11 cellular contexts compared by ENCODE assay signal in genomic region chr13:110309159-110309476, GRCh38. TPM values are rescaled to one million over a fixed set of nuclear protein-coding genes. Genes with fewer than 3 reads are reported as not detected.
DNase-seq lines count a peak whose midpoint lies in the region; TF ChIP-seq lines count a peak whose summit lies in the region.
"Had no signal": no experiment of that assay in that cellular context is flagged by ENCODE, and none has a peak within 500 bp of the region (broad histone marks: within the 10 kb centered on the region; RNA-seq: fewer than 3 reads in every experiment).

No MANE protein-coding gene starts in this region.

- H3K27me3 ChIP-seq in liver (ENCODE audit: control insufficient read depth in 4 of 4, insufficient read depth in 4 of 4, low read length in 3 of 4) (peaks cover 3 to 21% (median 8%) of the 10 kb centered on the region in 4 donors), skeletal muscle tissue (ENCODE audit: control insufficient read depth in 3 of 3, insufficient read depth in 3 of 3, low read length in 3 of 3) (peaks cover 28 to 62% (median 44%) of the 10 kb centered on the region in 3 donors)

- H3K4me1 ChIP-seq in HEK293 (ENCODE audit: control insufficient read depth, insufficient read depth, low read length) (no peaks in the 10 kb centered on the region; the same call in 1 of the 2 replicates), liver (ENCODE audit: control insufficient read depth in 4 of 4, insufficient read depth in 4 of 4, low read length in 3 of 4) (peaks cover 3 to 33% (median 20%) of the 10 kb centered on the region in 4 donors), skeletal muscle tissue (ENCODE audit: control insufficient read depth in 3 of 3, insufficient read depth in 3 of 3, low read length in 3 of 3) (peaks cover 31 to 45% (median 35%) of the 10 kb centered on the region in 3 donors)

- DNase-seq in coronary artery (ENCODE audit: low spot score) (no peak), NCI-H510A treated with DMSO at 0.1 percent for 48 hours (lab: John Stamatoyannopoulos, UW) (no peak), T-helper 9 cell (no peak), NK-92 (lab: John Stamatoyannopoulos, UW; ENCODE audit: unreplicated experiment) (no peak)
- no peak for DNase-seq in stimulated activated CD4-positive, alpha-beta T cell treated with anti-CD3 and anti-CD28 coated beads, Interleukin-12 subunit alpha, Interleukin-12 subunit beta, amount 100 ng/mL, for 4 hours
- DNase-seq: activated CD4-positive, alpha-beta T cell treated with anti-CD3 and anti-CD28 coated beads, Interleukin-2, amount 50 U/mL, for 1 hour; CD4-positive, alpha-beta T cell; stimulated activated naive CD4-positive, alpha-beta T cell treated with Interleukin-2 at 50 U/mL for 16 hours had no signal

- no peak for TF ChIP-seq RAD21 in liver (IDR thresholded peaks at IDR 0.05)

- H3K27ac ChIP-seq in HEK293 (ENCODE audit: extremely low read depth, low read depth, low read length) (no peak overlapping the region), coronary artery (peak overlapping the region; percentile 99), liver (ENCODE audit: low read depth in 1 of 2, low read length in 2 of 2) (peak overlapping the region; percentile 51 to 79), skeletal muscle tissue (ENCODE audit: low read depth, low read length) (peak overlapping the region; percentile 85)

- H3K9me3 ChIP-seq in HEK293 (ENCODE audit: control insufficient read depth, insufficient read depth, low read depth, low read length) (no peaks in the 10 kb centered on the region), liver (ENCODE audit: control insufficient read depth in 4 of 4, low read length in 3 of 4) (no peaks in the 10 kb centered on the region), skeletal muscle tissue (ENCODE audit: control insufficient read depth in 3 of 3, low read length in 3 of 3) (no peaks in the 10 kb centered on the region)

- H3K9ac ChIP-seq in liver (ENCODE audit: low read depth in 1 of 2, low read length in 2 of 2) (no peak overlapping the region), skeletal muscle tissue (ENCODE audit: low read depth in 1 of 3, low read length in 3 of 3) (peak overlapping the region; percentile 57 to 85 (median 74))

- TF ChIP-seq CTCF in HEK293 (tag by site-specific recombination; IDR thresholded peaks at IDR 0.05) (no peak), coronary artery (IDR thresholded peaks at IDR 0.05) (no peak), liver (IDR thresholded peaks at IDR 0.05; ENCODE audit: low read depth, low read length, missing input control) (no peak)

- H3K4me3 ChIP-seq in HEK293 (ENCODE audit: low read depth, low read length) (peak overlapping the region; percentile 70; the same call in 1 of the 2 replicates), coronary artery (peak overlapping the region; percentile 98), liver (ENCODE audit: low read depth in 1 of 3, low read length in 3 of 3) (peak overlapping the region; percentile 19 to 55 (median 25)), skeletal muscle tissue (ENCODE audit: low read length in 3 of 3) (peak overlapping the region; percentile 79 to 93 (median 81))

- 21% methylated on average over 7 of the region's 7 CpGs for WGBS in liver

- H3K36me3 ChIP-seq in HEK293 (ENCODE audit: control insufficient read depth in 2 of 2, insufficient read depth in 1 of 2, low read length in 2 of 2) (peaks cover 0 to 9% of the 10 kb centered on the region in 2 experiments; a peak in 2 of 3 replicates), liver (ENCODE audit: control insufficient read depth in 4 of 4, insufficient read depth in 3 of 4, low read depth in 1 of 4, low read length in 3 of 4) (no peaks in the 10 kb centered on the region), skeletal muscle tissue (ENCODE audit: control insufficient read depth in 3 of 3, insufficient read depth in 3 of 3, low read length in 3 of 3) (peaks cover 0 to 4% (median 0%) of the 10 kb centered on the region in 3 donors)

- POLR2A ChIA-PET in HEK293 (lab: Yijun Ruan, JAX) = interaction anchor here (0.7 to 4.0 kb wide), 4 partner anchors 10 to 79 kb away, joined by 3 to 19 read pairs (median 4); no protein-coding TSS in a partner anchor

- CTCF ChIA-PET in HEK293 (lab: Yijun Ruan, JAX) = interaction anchor here (0.6 to 1.0 kb wide), 2 partner anchors 61 to 66 kb away, joined by 3 to 5 read pairs; no protein-coding TSS in a partner anchor

TF ChIP-seq in HEK293, 187 proteins besides CTCF, POLR2A, EP300 and RAD21:
- no peak for TF ChIP-seq ZNF404 (tag by site-specific recombination; IDR thresholded peaks at IDR 0.05)
- no peak for TF ChIP-seq SP7 (tag by site-specific recombination; IDR thresholded peaks at IDR 0.05)
- no peak for TF ChIP-seq MYNN (tag by site-specific recombination; IDR thresholded peaks at IDR 0.05; ENCODE audit: borderline replicate concordance)
- TF ChIP-seq ZFP41 (tag by site-specific recombination; IDR thresholded peaks at IDR 0.05; ENCODE audit: borderline replicate concordance) = no peak
- no peak for TF ChIP-seq EGR2 (tag by site-specific recombination; IDR thresholded peaks at IDR 0.05; ENCODE audit: low read depth)
- no peak for TF ChIP-seq SCRT2 (tag by site-specific recombination; IDR thresholded peaks at IDR 0.05)
- no peak for TF ChIP-seq ZNF549 (tag by site-specific recombination; IDR thresholded peaks at IDR 0.05)

TF ChIP-seq in liver, 16 proteins besides CTCF, POLR2A, EP300 and RAD21:
- no peak for TF ChIP-seq SP1 (IDR thresholded peaks at IDR 0.05)
- peak in 1 of 2 donors; percentile 1 for TF ChIP-seq HNF4A (conservative IDR thresholded peaks at IDR 0.05)
TF ChIP-seq in liver: peak in this region for 1.

RNA-seq across cellular contexts. Expression of gene COL4A2, which starts 2.0 kb away (rescaled TPM):
- total RNA-seq in liver (10 to 100 TPM; 40.0 to 45.2 TPM), skeletal muscle tissue (511 TPM)
- polyA plus RNA-seq in liver = 10 to 100 TPM in 1 of 2 donors, 1 to 10 TPM in 1; 8.0 to 40.7 TPM
- total RNA-seq: CD4-positive, alpha-beta T cell had no signal

RNA-seq across cellular contexts. Expression of gene COL4A1, which starts 2.2 kb away (rescaled TPM):
- total RNA-seq in liver (10 to 100 TPM; 41.0 to 68.5 TPM), skeletal muscle tissue (774 TPM)
- 10 to 100 TPM in 1 of 2 donors, 1 to 10 TPM in 1; 5.0 to 34.7 TPM for polyA plus RNA-seq in liver

Comparison
In these comparisons a context has a peak if more than half of its experiments do, and no peak if none do; other contexts are left out.
1. H3K4me3 ChIP-seq: peak in every context shown above with its lines; median percentile 98 in coronary artery; 81 in skeletal muscle tissue; 70 in HEK293; 25 in liver.
2. H3K9ac ChIP-seq: peak in skeletal muscle tissue (3 of 3); none in liver (0 of 2).
3. RNA of gene COL4A2, which starts 2.0 kb away (total RNA-seq): 511 TPM in skeletal muscle tissue (single experiment); 40.0 to 45.2 TPM in liver; every median in the first group is over 10 times any median in the second.
4. RNA of gene COL4A1, which starts 2.2 kb away (total RNA-seq): 774 TPM in skeletal muscle tissue (single experiment); 41.0 to 68.5 TPM in liver; every median in the first group is over 10 times any median in the second.